Comparison of ENCODE assay signal across 1 cellular context in genomic region chr17:39144414-39144813, GRCh38.
TF ChIP-seq lines count a peak whose summit lies in the region.

No MANE protein-coding gene starts in this region.

TF ChIP-seq in K562, 482 proteins besides CTCF, POLR2A, EP300 and RAD21:
- TF ChIP-seq TFAP4 (CRISPR knock-in tag; IDR thresholded peaks at IDR 0.05; ENCODE audit: borderline replicate concordance), result 0 out of 2 replicates have a peak, but pooled peaks have one; percentile 11
- no peak for TF ChIP-seq ZNF780A (CRISPR knock-in tag; IDR thresholded peaks at IDR 0.05)
- 0 out of 2 replicates have a peak, but pooled peaks have one; percentile 4 for TF ChIP-seq NFIC (IDR thresholded peaks at IDR 0.05)
- peak; percentile 74 for TF ChIP-seq BHLHE40 (IDR thresholded peaks at IDR 0.05; ENCODE audit: low read length)
